1 cellular context compared by ENCODE assay signal in the genomic region with DNA sequence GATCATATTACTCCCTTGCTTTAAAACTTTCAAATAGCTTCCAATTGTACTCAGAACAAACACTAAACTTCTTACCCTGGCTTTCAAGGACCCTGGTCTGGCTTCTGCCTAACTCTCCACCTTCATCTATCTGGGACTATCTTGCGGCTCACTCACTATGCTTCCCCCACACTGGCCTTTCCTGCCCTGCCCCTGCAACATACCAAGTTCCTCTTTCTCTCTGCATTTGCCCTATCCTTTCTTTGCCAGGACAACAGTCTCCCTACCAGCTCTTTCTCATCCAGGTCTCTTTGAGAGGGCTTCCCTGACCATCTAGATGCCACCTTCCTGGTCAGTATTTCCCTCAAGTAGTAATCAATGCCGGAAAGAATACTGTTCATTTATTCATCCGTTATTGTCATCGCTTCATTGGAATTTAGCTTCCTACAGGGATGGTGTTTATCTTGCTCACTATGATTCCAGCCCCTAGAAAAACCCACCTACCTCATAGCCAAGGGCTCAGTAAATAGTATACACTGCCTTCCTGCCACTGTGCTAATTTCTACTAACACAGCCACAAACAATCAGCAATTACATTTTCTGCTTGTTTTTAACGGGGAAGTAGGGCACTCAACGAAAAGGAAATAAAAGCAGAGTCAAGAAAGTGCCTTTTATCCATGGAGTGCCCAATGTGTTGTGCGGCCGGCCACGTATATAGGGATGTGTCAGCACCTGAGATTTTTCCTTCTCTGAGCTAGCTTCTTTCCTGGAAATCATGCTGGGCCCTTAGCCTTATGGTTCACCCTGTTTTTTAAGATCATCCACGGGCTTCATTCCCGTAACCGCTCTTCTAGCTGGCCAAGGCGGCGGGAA.
TF ChIP-seq lines count a peak whose summit lies in the region.

No MANE protein-coding gene starts in this region.

TF ChIP-seq in HepG2, 621 proteins besides CTCF, POLR2A, EP300 and RAD21 (continued from another document):
- TF ChIP-seq POGZ (CRISPR knock-in tag; IDR thresholded peaks at IDR 0.05): no peak
- 0 out of 2 replicates have a peak, but pooled peaks have one; percentile 4 for TF ChIP-seq MAFF (IDR thresholded peaks at IDR 0.05; ENCODE audit: low read depth, low read length)
- TF ChIP-seq CREBL2 (CRISPR knock-in tag; IDR thresholded peaks at IDR 0.05; ENCODE audit: borderline replicate concordance): no peak
- 0 out of 2 replicates have a peak, but pooled peaks have one; percentile 20 for TF ChIP-seq GFI1 (CRISPR knock-in tag; IDR thresholded peaks at IDR 0.05; ENCODE audit: borderline replicate concordance)
